16 cellular contexts compared by ENCODE assay signal in the genomic region with DNA sequence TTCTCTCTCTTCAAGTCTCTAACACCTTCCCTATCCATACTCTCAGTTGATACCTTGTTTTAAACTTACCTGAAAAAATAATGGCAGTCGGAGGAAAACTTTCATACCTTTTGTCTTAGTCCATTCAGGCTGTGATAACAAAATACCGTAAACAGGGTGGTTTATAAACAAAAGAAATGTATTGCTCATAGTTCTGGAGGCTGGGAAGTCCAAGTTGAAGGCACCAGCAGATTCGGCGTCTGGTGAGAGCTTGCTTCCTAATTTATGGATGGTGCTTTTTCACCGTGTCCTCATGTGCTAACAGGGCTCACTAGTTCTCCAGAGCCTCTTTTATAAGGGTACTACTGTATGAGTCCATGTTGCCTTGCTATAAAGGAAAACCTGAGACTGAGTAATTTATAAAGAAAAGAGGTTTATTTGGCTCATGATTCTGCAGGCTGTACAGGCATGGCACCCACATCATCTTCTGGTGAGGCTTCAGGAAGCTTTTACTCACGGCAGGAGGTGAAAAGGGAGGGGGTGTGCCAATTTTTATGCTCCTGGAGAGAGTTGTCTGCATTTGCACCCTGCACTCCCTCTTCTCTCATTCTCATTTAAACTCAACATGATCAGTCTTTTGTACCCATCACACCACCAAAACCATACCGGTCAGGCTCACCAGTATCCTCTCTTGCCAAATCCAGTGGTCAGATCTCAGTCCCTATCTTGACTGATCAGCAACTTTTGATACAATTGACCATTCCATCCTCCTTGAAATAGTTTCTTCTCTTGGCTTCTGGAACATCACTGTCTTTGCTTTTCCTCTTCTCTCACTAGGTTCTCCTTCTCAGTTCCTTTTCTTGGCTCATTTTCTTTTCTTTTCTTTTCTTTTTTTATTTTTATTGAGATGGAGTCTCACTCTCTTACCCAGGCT. TPM values are rescaled to one million over a fixed set of nuclear protein-coding genes. Genes with fewer than 3 reads are reported as not detected.
A peak's percentile ranks its signal among the peaks of the same experiment; 100 is the strongest.
DNase-seq lines count a peak whose midpoint lies in the region; ATAC-seq and TF ChIP-seq lines count a peak whose summit lies in the region.
"Had no signal": no experiment of that assay in that cellular context is flagged by ENCODE, and none has a peak within 500 bp of the region (broad histone marks: within the 10 kb centered on the region; RNA-seq: fewer than 3 reads in every experiment).

No MANE protein-coding gene starts in this region.

- H3K4me3 Mint-ChIP-seq in stimulated activated naive CD8-positive, alpha-beta T cell treated with anti-CD3 and anti-CD28 coated beads, Interleukin-15, Interleukin-2, amounts not matched to agents 100 ng/mL and 50 ng/mL, for 24 hours, result peak overlapping the region; percentile 35
- H3K4me3 Mint-ChIP-seq in activated naive CD8-positive, alpha-beta T cell treated with anti-CD3 and anti-CD28 coated beads for 36 hours, result no peak overlapping the region
- peak overlapping the region; percentile 59 for H3K4me3 Mint-ChIP-seq in natural killer cell
- H3K4me3 Mint-ChIP-seq: nephron, type B pancreatic cell had no signal

- H3K9me3 Mint-ChIP-seq in stimulated activated naive CD8-positive, alpha-beta T cell treated with anti-CD3 and anti-CD28 coated beads, Interleukin-15, Interleukin-2, amounts not matched to agents 100 ng/mL and 50 ng/mL, for 24 hours, result peaks cover 8% of the 10 kb centered on the region
- peaks cover 15% of the 10 kb centered on the region for H3K9me3 Mint-ChIP-seq in activated naive CD8-positive, alpha-beta T cell treated with anti-CD3 and anti-CD28 coated beads for 36 hours
- no peaks in the 10 kb centered on the region for H3K9me3 Mint-ChIP-seq in natural killer cell

- peaks cover 62% of the 10 kb centered on the region for H3K36me3 Mint-ChIP-seq in stimulated activated naive CD8-positive, alpha-beta T cell treated with anti-CD3 and anti-CD28 coated beads, Interleukin-15, Interleukin-2, amounts not matched to agents 100 ng/mL and 50 ng/mL, for 24 hours (ENCODE audit: low read depth)
- peaks cover 65% of the 10 kb centered on the region for H3K36me3 Mint-ChIP-seq in activated naive CD8-positive, alpha-beta T cell treated with anti-CD3 and anti-CD28 coated beads for 36 hours
- peaks cover 8% of the 10 kb centered on the region for H3K36me3 Mint-ChIP-seq in natural killer cell

- peaks cover 5% of the 10 kb centered on the region; the same call in 1 of the 2 replicates for H3K36me3 ChIP-seq in H7 (replicated peaks; ENCODE audit: control insufficient read depth, insufficient read depth, low read length)
- H3K36me3 ChIP-seq: BE2C, esophagus squamous epithelium had no signal

- ATAC-seq in stimulated activated naive CD8-positive, alpha-beta T cell treated with anti-CD3 and anti-CD28 coated beads, Interleukin-15, Interleukin-2, amounts not matched to agents 100 U/mL and 50 U/mL, for 24 hours, result no peak
- ATAC-seq in natural killer cell (no peak), GM18511 (IDR thresholded peaks at IDR 0.05; ENCODE audit: unreplicated experiment) (no peak)
- ATAC-seq: left lobe of liver had no signal

- no peak overlapping the region for H3K4me3 ChIP-seq in H7 (ENCODE audit: insufficient read depth, low read depth, low read length)
- H3K4me3 ChIP-seq: coronary artery, esophagus squamous epithelium had no signal

- intact Hi-C loops in natural killer cell (cut with micrococcal nuclease), result no loop called here

- TF ChIP-seq CTCF in natural killer cell (IDR thresholded peaks at IDR 0.05), result no peak

- H3K4me1 Mint-ChIP-seq in stimulated activated naive CD8-positive, alpha-beta T cell treated with anti-CD3 and anti-CD28 coated beads, Interleukin-15, Interleukin-2, amounts not matched to agents 100 ng/mL and 50 ng/mL, for 24 hours (ENCODE audit: low read depth), result peaks cover 83% of the 10 kb centered on the region
- H3K4me1 Mint-ChIP-seq in activated naive CD8-positive, alpha-beta T cell treated with anti-CD3 and anti-CD28 coated beads for 36 hours, result peaks cover 46% of the 10 kb centered on the region
- peaks cover 92 to 94% of the 10 kb centered on the region in 2 donors for H3K4me1 Mint-ChIP-seq in natural killer cell

- no peaks in the 10 kb centered on the region for H3K27me3 Mint-ChIP-seq in stimulated activated naive CD8-positive, alpha-beta T cell treated with anti-CD3 and anti-CD28 coated beads, Interleukin-15, Interleukin-2, amounts not matched to agents 100 ng/mL and 50 ng/mL, for 24 hours
- no peaks in the 10 kb centered on the region for H3K27me3 Mint-ChIP-seq in activated naive CD8-positive, alpha-beta T cell treated with anti-CD3 and anti-CD28 coated beads for 36 hours
- H3K27me3 Mint-ChIP-seq in natural killer cell (ENCODE audit: low read depth in 2 of 2), result no peaks in the 10 kb centered on the region
- H3K27me3 Mint-ChIP-seq: type B pancreatic cell had no signal

- H3K27ac Mint-ChIP-seq in stimulated activated naive CD8-positive, alpha-beta T cell treated with anti-CD3 and anti-CD28 coated beads, Interleukin-15, Interleukin-2, amounts not matched to agents 100 ng/mL and 50 ng/mL, for 24 hours, result peak overlapping the region; percentile 87
- H3K27ac Mint-ChIP-seq in activated naive CD8-positive, alpha-beta T cell treated with anti-CD3 and anti-CD28 coated beads for 36 hours, result peak overlapping the region; percentile 69
- peak overlapping the region; percentile 76 to 78 for H3K27ac Mint-ChIP-seq in natural killer cell
- H3K27ac Mint-ChIP-seq: nephron, type B pancreatic cell had no signal

- no peak for DNase-seq in stimulated activated naive CD8-positive, alpha-beta T cell treated with anti-CD3 and anti-CD28 coated beads, Interleukin-15, Interleukin-2, amounts not matched to agents 100 U/mL and 50 U/mL, for 24 hours
- no peak for DNase-seq in activated naive CD8-positive, alpha-beta T cell treated with anti-CD3 and anti-CD28 coated beads for 36 hours
- no peak for DNase-seq in natural killer cell
- no peak for DNase-seq in H7
- DNase-seq in NCI-H345 (lab: John Stamatoyannopoulos, UW), result no peak
- DNase-seq: aorta, BE2C, esophagus squamous epithelium, NCI-H1694 treated with DMSO at 0.1 percent for 48 hours, NCI-H510A treated with DMSO at 0.1 percent for 48 hours had no signal

- no peaks in the 10 kb centered on the region for H3K27me3 ChIP-seq in H7 (ENCODE audit: control insufficient read depth, insufficient read depth, low read length)
- H3K27me3 ChIP-seq: BE2C, esophagus squamous epithelium had no signal

RNA-seq across cellular contexts. Expression of gene ST6GAL1, which starts 21.6 kb away (rescaled TPM):
- 10 to 100 TPM; 97.4 to 98.8 TPM for total RNA-seq in activated naive CD8-positive, alpha-beta T cell treated with anti-CD3 and anti-CD28 coated beads for 36 hours
- total RNA-seq in natural killer cell, result 100 to 1,000 TPM; 121 to 182 (median 146) TPM
- total RNA-seq in H7 (2014; rRNA removed; shearing (Covaris generic)), result 53.5 and 62.2 TPM in 2 replicates
